In genomic region chr16:25587783-25588182, GRCh38 we compare ENCODE assay signal across 29 cellular contexts.
"Had no signal": no experiment of that assay in that cellular context is flagged by ENCODE, and none has a peak within 500 bp of the region (broad histone marks: within the 10 kb centered on the region; RNA-seq: fewer than 3 reads in every experiment).

No MANE protein-coding gene starts in this region.

- H3K4me1 ChIP-seq: stomach, suprapubic skin, testis, thyroid gland, tibial artery, tibial nerve, transverse colon, upper lobe of left lung, upper lobe of right lung, uterus, vagina had no signal

- H3K36me3 ChIP-seq: stomach, suprapubic skin, thoracic aorta, thyroid gland, tibial artery, tibial nerve, transverse colon, upper lobe of left lung, upper lobe of right lung, uterus, vagina had no signal

- H3K27ac ChIP-seq: stomach, suprapubic skin, testis, thoracic aorta, thyroid gland, tibial artery, tibial nerve, transverse colon, upper lobe of left lung, upper lobe of right lung, uterus, vagina had no signal

- H3K4me1 Mint-ChIP-seq: stimulated activated effector memory CD8-positive, alpha-beta T cell treated with anti-CD3 and anti-CD28 coated beads, Interleukin-12 subunit alpha, Interleukin-12 subunit beta, amount 100 ng/mL, for 72 hours; stimulated activated memory B cell treated with anti-CD40 and anti-IgM and Interleukin-4, amounts not matched to agents 10 μg/mL and 1 μg/mL and 100 μg/mL, for 72 hours; stimulated activated naive B cell treated with anti-CD40 and anti-IgM and Interleukin-4, amounts not matched to agents 10 μg/mL and 1 μg/mL and 100 μg/mL, for 72 hours; stimulated activated naive CD8-positive, alpha-beta T cell treated with anti-CD3 and anti-CD28 coated beads, Interleukin-15, amount 100 ng/mL, for 72 hours had no signal

- H3K4me3 ChIP-seq: stomach, suprapubic skin, testis, thoracic aorta, thyroid gland, tibial artery, tibial nerve, transverse colon, upper lobe of left lung, upper lobe of right lung, uterus, vagina had no signal

- H3K27ac Mint-ChIP-seq: stimulated activated effector memory CD8-positive, alpha-beta T cell treated with anti-CD3 and anti-CD28 coated beads, Interleukin-12 subunit alpha, Interleukin-12 subunit beta, amount 100 ng/mL, for 72 hours; stimulated activated memory B cell treated with anti-CD40 and anti-IgM and Interleukin-4, amounts not matched to agents 10 μg/mL and 1 μg/mL and 100 μg/mL, for 72 hours; stimulated activated naive B cell treated with anti-CD40 and anti-IgM and Interleukin-4, amounts not matched to agents 10 μg/mL and 1 μg/mL and 100 μg/mL, for 72 hours; stimulated activated naive CD8-positive, alpha-beta T cell treated with anti-CD3 and anti-CD28 coated beads, Interleukin-15, amount 100 ng/mL, for 72 hours; stimulated activated naive CD8-positive, alpha-beta T cell treated with anti-CD3 and anti-CD28 coated beads, Interleukin-15, Interleukin-2, amounts not matched to agents 100 ng/mL and 50 ng/mL, for 24 hours; type B pancreatic cell had no signal

- H3K27me3 Mint-ChIP-seq: stimulated activated memory B cell treated with anti-CD40 and anti-IgM and Interleukin-4, amounts not matched to agents 10 μg/mL and 1 μg/mL and 100 μg/mL, for 72 hours; type B pancreatic cell had no signal

- H3K9me3 Mint-ChIP-seq: stimulated activated effector memory CD8-positive, alpha-beta T cell treated with anti-CD3 and anti-CD28 coated beads, Interleukin-12 subunit alpha, Interleukin-12 subunit beta, amount 100 ng/mL, for 72 hours; stimulated activated naive B cell treated with anti-CD40 and anti-IgM and Interleukin-4, amounts not matched to agents 10 μg/mL and 1 μg/mL and 100 μg/mL, for 72 hours; stimulated activated naive CD8-positive, alpha-beta T cell treated with anti-CD3 and anti-CD28 coated beads, Interleukin-15, amount 100 ng/mL, for 72 hours; stimulated activated naive CD8-positive, alpha-beta T cell treated with anti-CD3 and anti-CD28 coated beads, Interleukin-15, Interleukin-2, amounts not matched to agents 100 ng/mL and 50 ng/mL, for 24 hours had no signal

- H3K9me3 ChIP-seq: stomach, suprapubic skin, testis, thoracic aorta, thyroid gland, tibial artery, transverse colon, upper lobe of left lung, upper lobe of right lung, uterus, vagina had no signal

- ATAC-seq: stimulated activated effector memory CD8-positive, alpha-beta T cell treated with anti-CD3 and anti-CD28 coated beads, Interleukin-12 subunit alpha, Interleukin-12 subunit beta, amount 100 ng/mL, for 72 hours; stimulated activated memory B cell treated with anti-CD40 and anti-IgM and Interleukin-4, amounts not matched to agents 10 μg/mL and 1 μg/mL and 100 μg/mL, for 72 hours; stimulated activated naive B cell treated with anti-CD40 and anti-IgM and Interleukin-4, amounts not matched to agents 10 μg/mL and 1 μg/mL and 100 μg/mL, for 72 hours; stimulated activated naive CD8-positive, alpha-beta T cell treated with anti-CD3 and anti-CD28 coated beads, Interleukin-15, amount 100 ng/mL, for 72 hours; stimulated activated naive CD8-positive, alpha-beta T cell treated with anti-CD3 and anti-CD28 coated beads, Interleukin-15, Interleukin-2, amounts not matched to agents 100 U/mL and 50 U/mL, for 24 hours; upper lobe of right lung had no signal

- H3K36me3 Mint-ChIP-seq: stimulated activated effector memory CD8-positive, alpha-beta T cell treated with anti-CD3 and anti-CD28 coated beads, Interleukin-12 subunit alpha, Interleukin-12 subunit beta, amount 100 ng/mL, for 72 hours; stimulated activated memory B cell treated with anti-CD40 and anti-IgM and Interleukin-4, amounts not matched to agents 10 μg/mL and 1 μg/mL and 100 μg/mL, for 72 hours; stimulated activated naive B cell treated with anti-CD40 and anti-IgM and Interleukin-4, amounts not matched to agents 10 μg/mL and 1 μg/mL and 100 μg/mL, for 72 hours; type B pancreatic cell had no signal

- DNase-seq: stimulated activated CD4-positive, alpha-beta T cell treated with anti-CD3 and anti-CD28 coated beads, Interleukin-2, amount 100 ng/mL, for 48 hours; stimulated activated CD4-positive, alpha-beta T cell treated with anti-CD3 and anti-CD28 coated beads, Interleukin-4, amount 100 ng/mL, for 1 hour; stimulated activated CD4-positive, alpha-beta T cell treated with anti-CD3 and anti-CD28 coated beads, Interleukin-4, amount 100 ng/mL, for 24 hours; stimulated activated CD4-positive, alpha-beta T cell treated with anti-CD3 and anti-CD28 coated beads, Interleukin-4, amount 100 ng/mL, for 4 hours; stimulated activated CD8-positive, alpha-beta memory T cell treated with anti-CD3 and anti-CD28 coated beads, Interleukin-4, amount 100 ng/mL, for 48 hours; stimulated activated naive B cell treated with anti-CD40 and anti-IgM and Interleukin-4, amounts not matched to agents 10 μg/mL and 1 μg/mL and 100 μg/mL, for 72 hours; stimulated activated naive CD4-positive, alpha-beta T cell; stimulated activated naive CD4-positive, alpha-beta T cell treated with Interleukin-2 at 50 U/mL for 16 hours; stimulated activated naive CD8-positive, alpha-beta T cell treated with anti-CD3 and anti-CD28 coated beads, Interleukin-15, amount 100 ng/mL, for 72 hours; stimulated activated naive CD8-positive, alpha-beta T cell treated with anti-CD3 and anti-CD28 coated beads, Interleukin-15, Interleukin-2, amounts not matched to agents 100 U/mL and 50 U/mL, for 24 hours; stomach; substantia nigra; testis; thyroid gland; tibial artery; transverse colon; trophoblast cell; upper lobe of left lung; upper lobe of right lung; uterus had no signal

- H3K27me3 ChIP-seq: stomach, suprapubic skin, testis, thyroid gland, tibial artery, tibial nerve, transverse colon, upper lobe of left lung, upper lobe of right lung, uterus, vagina had no signal

- FAIRE-seq: urothelium cell line had no signal

- H3K4me3 Mint-ChIP-seq: stimulated activated effector memory CD8-positive, alpha-beta T cell treated with anti-CD3 and anti-CD28 coated beads, Interleukin-12 subunit alpha, Interleukin-12 subunit beta, amount 100 ng/mL, for 72 hours; stimulated activated memory B cell treated with anti-CD40 and anti-IgM and Interleukin-4, amounts not matched to agents 10 μg/mL and 1 μg/mL and 100 μg/mL, for 72 hours; stimulated activated naive B cell treated with anti-CD40 and anti-IgM and Interleukin-4, amounts not matched to agents 10 μg/mL and 1 μg/mL and 100 μg/mL, for 72 hours; stimulated activated naive CD8-positive, alpha-beta T cell treated with anti-CD3 and anti-CD28 coated beads, Interleukin-15, amount 100 ng/mL, for 72 hours; stimulated activated naive CD8-positive, alpha-beta T cell treated with anti-CD3 and anti-CD28 coated beads, Interleukin-15, Interleukin-2, amounts not matched to agents 100 ng/mL and 50 ng/mL, for 24 hours; type B pancreatic cell had no signal
